Comparison of ENCODE assay signal across 15 cellular contexts in the genomic region with DNA sequence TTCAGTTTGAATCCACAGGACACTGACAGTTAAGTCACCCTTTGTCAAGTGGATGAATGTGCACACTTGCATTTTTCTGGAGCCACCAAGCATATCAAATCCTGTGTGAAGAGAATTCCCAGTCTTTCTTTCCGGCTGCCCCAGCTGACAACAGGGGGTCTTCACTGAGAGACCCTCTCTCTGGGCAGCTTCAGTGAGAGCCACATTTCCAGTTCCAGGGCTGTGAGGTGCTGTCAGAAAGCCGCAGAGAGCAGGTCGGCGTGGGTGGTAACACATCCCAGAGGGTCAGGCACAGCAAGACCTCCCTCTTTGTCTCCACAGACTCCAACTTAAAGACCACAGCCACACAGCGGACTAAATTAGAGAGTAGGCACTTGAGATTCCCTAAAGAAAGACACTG.
DNase-seq lines count a peak whose midpoint lies in the region; TF ChIP-seq lines count a peak whose summit lies in the region.
"Had no signal": no experiment of that assay in that cellular context is flagged by ENCODE, and none has a peak within 500 bp of the region (broad histone marks: within the 10 kb centered on the region; RNA-seq: fewer than 3 reads in every experiment).

No MANE protein-coding gene starts in this region.

- H3K36me3 ChIP-seq in neural progenitor cell (no peaks in the 10 kb centered on the region), tibial artery (no peaks in the 10 kb centered on the region)
- H3K36me3 ChIP-seq: BE2C had no signal

- H3K4me3 Mint-ChIP-seq in neural progenitor cell = peak overlapping the region; percentile 73
- H3K4me3 Mint-ChIP-seq: CD4-positive, alpha-beta memory T cell; GM23338 had no signal

- no peak overlapping the region for H3K9ac ChIP-seq in neural progenitor cell

- H3K27me3 ChIP-seq in neural progenitor cell (no peaks in the 10 kb centered on the region), tibial artery (peaks cover 0 to 4% of the 10 kb centered on the region in 2 donors)
- H3K27me3 ChIP-seq: BE2C had no signal

- H4K20me1 ChIP-seq in neural progenitor cell (ENCODE audit: low read depth) = no peaks in the 10 kb centered on the region

- H3K4me1 ChIP-seq in neural progenitor cell (peaks cover 44% of the 10 kb centered on the region), tibial artery (no peaks in the 10 kb centered on the region)
- H3K4me1 ChIP-seq: BE2C had no signal

- H3K9me3 ChIP-seq in neural progenitor cell (ENCODE audit: low read depth) (no peaks in the 10 kb centered on the region), tibial artery (no peaks in the 10 kb centered on the region)
- H3K9me3 ChIP-seq: BE2C had no signal

- no peak overlapping the region for H3K4me3 ChIP-seq in neural progenitor cell
- no peak overlapping the region for H3K4me3 ChIP-seq in tibial artery
- H3K4me3 ChIP-seq: GM23338 had no signal

- peak overlapping the region; percentile 97 for H3K27ac Mint-ChIP-seq in neural progenitor cell
- H3K27ac Mint-ChIP-seq: GM23338 had no signal

- peaks cover 50% of the 10 kb centered on the region for H3K4me1 Mint-ChIP-seq in neural progenitor cell
- H3K4me1 Mint-ChIP-seq: CD4-positive, alpha-beta memory T cell had no signal

- H2AFZ ChIP-seq in neural progenitor cell (replicated peaks) = no peak overlapping the region
- H2AFZ ChIP-seq: GM23338 had no signal

- H3K27ac ChIP-seq in neural progenitor cell (peak overlapping the region; percentile 72), tibial artery (no peak overlapping the region)
- H3K27ac ChIP-seq: C4-2B had no signal

- intact Hi-C loops in tibial artery (cut with DNase I; ENCODE audit: low total_unique reads) = no loop called here

- TF ChIP-seq CTCF in neural progenitor cell (IDR thresholded peaks at IDR 0.05) = no peak
- no peak for TF ChIP-seq CTCF in tibial artery (IDR thresholded peaks at IDR 0.05)

- H3K4me2 ChIP-seq in neural progenitor cell = peak overlapping the region; percentile 64
- H3K4me2 ChIP-seq: GM23338 had no signal

- peaks cover 12% of the 10 kb centered on the region for H3K9me3 Mint-ChIP-seq in neural progenitor cell
- H3K9me3 Mint-ChIP-seq: GM23338 had no signal

- H3K27me3 Mint-ChIP-seq in neural progenitor cell (ENCODE audit: insufficient read depth, low read depth) = peaks cover 17% of the 10 kb centered on the region

- no peaks in the 10 kb centered on the region for H3K79me2 ChIP-seq in neural progenitor cell (ENCODE audit: low read depth)

- DNase-seq in NCI-H2227 treated with DMSO at 0.1 percent for 48 hours (lab: John Stamatoyannopoulos, UW) = peak; percentile 74
- DNase-seq in ecto neural progenitor cell (ENCODE audit: low spot score) = peak; percentile 70
- peak; percentile 70 for DNase-seq in neural progenitor cell (ENCODE audit: low spot score)
- no peak for DNase-seq in DMS 273 treated with DMSO at 0.1 percent for 48 hours (lab: John Stamatoyannopoulos, UW)
- no peak for DNase-seq in NCI-H2171 treated with DMSO at 0.1 percent for 48 hours (lab: John Stamatoyannopoulos, UW)
- no peak for DNase-seq in activated CD8-positive, alpha-beta memory T cell treated with anti-CD3 and anti-CD28 coated beads, Interleukin-2, amount 50 U/mL, for 48 hours
- DNase-seq in tibial artery = no peak
- DNase-seq: BE2C; CD4-positive, alpha-beta memory T cell; DMS153; DMS79 treated with DMSO at 0.1 percent for 48 hours; EL; H7 had no signal

- no peaks in the 10 kb centered on the region for H3K36me3 Mint-ChIP-seq in neural progenitor cell
- H3K36me3 Mint-ChIP-seq: CD4-positive, alpha-beta memory T cell had no signal

- H3F3A ChIP-seq in neural progenitor cell (ENCODE audit: low read depth) = peaks cover 17% of the 10 kb centered on the region

Comparison
In these comparisons a context has a peak if more than half of its experiments do, and no peak if none do; other contexts are left out.
1. DNase-seq: peak in NCI-H2227 treated with DMSO at 0.1 percent for 48 hours (single experiment), ecto neural progenitor cell (single experiment) and neural progenitor cell (single experiment); none in DMS 273 treated with DMSO at 0.1 percent for 48 hours (single experiment), NCI-H2171 treated with DMSO at 0.1 percent for 48 hours (single experiment), activated CD8-positive, alpha-beta memory T cell treated with anti-CD3 and anti-CD28 coated beads, Interleukin-2, amount 50 U/mL, for 48 hours (single experiment) and tibial artery (0 of 2).